In the genomic region with DNA sequence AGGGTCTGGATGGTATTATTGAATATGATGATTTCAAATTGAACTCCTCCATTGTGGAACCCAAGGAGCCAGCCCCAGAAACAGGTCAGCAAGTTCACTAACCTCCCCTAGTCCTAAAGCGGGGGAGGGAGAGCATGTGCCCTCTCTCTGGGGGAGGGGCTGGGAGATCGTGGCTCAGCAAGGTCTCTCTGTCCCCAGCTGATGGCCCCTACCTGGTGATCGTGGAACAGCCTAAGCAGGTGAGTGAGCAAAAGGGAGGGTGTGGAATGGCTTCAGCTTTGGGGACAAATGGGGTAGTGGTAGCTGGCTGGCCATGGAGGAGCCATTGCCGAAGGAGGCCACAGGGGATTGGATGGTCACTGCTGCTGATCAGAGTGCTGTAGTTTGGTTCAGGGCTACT, we compare ENCODE assay signal across 8 cellular contexts. TPM values are rescaled to one million over a fixed set of nuclear protein-coding genes. Genes with fewer than 3 reads are reported as not detected.
DNase-seq lines count a peak whose midpoint lies in the region; ATAC-seq, FAIRE-seq and TF ChIP-seq lines count a peak whose summit lies in the region.

No MANE protein-coding gene starts in this region.

- H3K9ac ChIP-seq in skeletal muscle tissue (ENCODE audit: low read depth in 1 of 3, low read length in 3 of 3): peak overlapping the region; percentile 76 to 82 (median 79)

- no peaks in the 10 kb centered on the region for H3K27me3 ChIP-seq in foreskin keratinocyte
- H3K27me3 ChIP-seq in skeletal muscle tissue (ENCODE audit: control insufficient read depth in 3 of 3, insufficient read depth in 3 of 3, low read length in 3 of 3): no peaks in the 10 kb centered on the region

- H3K4me1 ChIP-seq in foreskin keratinocyte (peaks cover 4% of the 10 kb centered on the region), skeletal muscle tissue (ENCODE audit: control insufficient read depth in 3 of 3, insufficient read depth in 3 of 3, low read length in 3 of 3) (peaks cover 26 to 44% (median 33%) of the 10 kb centered on the region in 3 donors)

- H3K36me3 ChIP-seq in skeletal muscle tissue (ENCODE audit: control insufficient read depth in 3 of 3, insufficient read depth in 3 of 3, low read length in 3 of 3): peaks cover 17 to 22% (median 18%) of the 10 kb centered on the region in 3 donors

- ATAC-seq in foreskin keratinocyte (no peak), HG02571 (IDR thresholded peaks at IDR 0.05; ENCODE audit: unreplicated experiment) (no peak), omental fat pad (ENCODE audit: low FRiP score) (no peak)

- peak overlapping the region; percentile 75 to 98 (median 94) for H3K4me3 ChIP-seq in skeletal muscle tissue (ENCODE audit: low read length in 3 of 3)

- H3K27ac ChIP-seq in VCaP (peak overlapping the region; percentile 61), foreskin keratinocyte (peak overlapping the region; percentile 97), skeletal muscle tissue (ENCODE audit: low read depth, low read length) (peak overlapping the region; percentile 97)

- DNase-seq in GM12892 (ENCODE audit: insufficient read length): no peak
- DNase-seq in foreskin keratinocyte: no peak
- no peak for DNase-seq in islet precursor cell
- no peak for DNase-seq in RCC 7860 (ENCODE audit: low spot score)
- no peak for DNase-seq in omental fat pad (ENCODE audit: low spot score)

- peak; percentile 40 for FAIRE-seq in GM12892 (lab: Jason Lieb, UNC)
- no peak for FAIRE-seq in RCC 7860 (lab: Jason Lieb, UNC)

- no peak for TF ChIP-seq POLR2A in GM12892 (IDR thresholded peaks at IDR 0.05; ENCODE audit: low read depth, low read length)

- no peaks in the 10 kb centered on the region for H3K9me3 ChIP-seq in skeletal muscle tissue (ENCODE audit: control insufficient read depth in 3 of 3, low read length in 3 of 3)

- TF ChIP-seq CTCF in VCaP (conservative IDR thresholded peaks at IDR 0.05): no peak
- TF ChIP-seq CTCF in foreskin keratinocyte (conservative IDR thresholded peaks at IDR 0.05): no peak
- TF ChIP-seq CTCF in omental fat pad (IDR thresholded peaks at IDR 0.05): no peak

RNA-seq across cellular contexts. Expression of a gene that starts 0.7 kb away (rescaled TPM):
- polyA plus RNA-seq in GM12892 (2012; ENCODE audit: missing spikeins): 120 TPM
- 35.5 and 40.2 TPM in 2 replicates for total RNA-seq in foreskin keratinocyte
- polyA plus RNA-seq in foreskin keratinocyte: 33.3 and 34.9 TPM in 2 replicates
- 11.0 TPM for total RNA-seq in skeletal muscle tissue
- total RNA-seq in omental fat pad: 10 to 100 TPM; 13.7 to 54.4 (median 28.8) TPM

RNA-seq across cellular contexts. Expression of a gene that starts 22.3 kb away (rescaled TPM):
- 2.0 TPM for polyA plus RNA-seq in GM12892 (2012; ENCODE audit: missing spikeins)
- total RNA-seq in foreskin keratinocyte (0.14 and 0.24 TPM in 2 replicates), skeletal muscle tissue (3.7 TPM), omental fat pad (1 to 10 TPM in 2 of 4 donors, under 1 TPM in 1, not detected in 1; 0.44 to 1.6 (median 1.1) TPM)
- 0.09 and 0.15 TPM in 2 replicates for polyA plus RNA-seq in foreskin keratinocyte

RNA-seq across cellular contexts. Expression of a gene that starts 24.4 kb away (rescaled TPM):
- polyA plus RNA-seq in GM12892 (2012; ENCODE audit: missing spikeins): 0.66 TPM
- total RNA-seq in foreskin keratinocyte (5.5 and 5.9 TPM in 2 replicates), skeletal muscle tissue (3.1 TPM), omental fat pad (10 to 100 TPM; 11.7 to 16.8 (median 15.0) TPM)
- polyA plus RNA-seq in foreskin keratinocyte: 7.6 and 8.5 TPM in 2 replicates

RNA-seq across cellular contexts. Expression of a gene that starts 36.1 kb away (rescaled TPM):
- polyA plus RNA-seq in GM12892 (2012; ENCODE audit: missing spikeins): 66.9 TPM
- total RNA-seq in foreskin keratinocyte (55.1 and 61.7 TPM in 2 replicates), skeletal muscle tissue (31.3 TPM), omental fat pad (10 to 100 TPM; 41.1 to 51.6 (median 47.2) TPM)
- polyA plus RNA-seq in foreskin keratinocyte: 106 and 109 TPM in 2 replicates

RNA-seq across cellular contexts. Expression of a gene that starts 55.1 kb away (rescaled TPM):
- polyA plus RNA-seq in GM12892 (2012; ENCODE audit: missing spikeins): 0.30 TPM
- total RNA-seq in foreskin keratinocyte (0.48 and 0.49 TPM in 2 replicates), skeletal muscle tissue (not detected), omental fat pad (under 1 TPM in 1 of 4 donors, not detected in 3; 0.84 TPM)
- 0.67 and 0.78 TPM in 2 replicates for polyA plus RNA-seq in foreskin keratinocyte
